In genomic region chr9:114226289-114227055, GRCh38 we compare ENCODE assay signal across 14 cellular contexts.
"Had no signal": no experiment of that assay in that cellular context is flagged by ENCODE, and none has a peak within 500 bp of the region (broad histone marks: within the 10 kb centered on the region; RNA-seq: fewer than 3 reads in every experiment).

No MANE protein-coding gene starts in this region.

- FAIRE-seq: pancreas had no signal

- H3K9me3 ChIP-seq: gastrocnemius medialis, heart right ventricle, pancreas, transverse colon had no signal

- H3K4me3 ChIP-seq: gastrocnemius medialis, heart right ventricle, pancreas, transverse colon had no signal

- H3K27me3 ChIP-seq: brain microvascular endothelial cell, gastrocnemius medialis, heart right ventricle, pancreas, transverse colon had no signal

- DNase-seq: activated CD4-positive, alpha-beta T cell treated with anti-CD3 and anti-CD28 coated beads, Interleukin-2, amount 50 U/mL, for 1 hour; activated CD8-positive, alpha-beta memory T cell treated with anti-CD3 and anti-CD28 coated beads for 24 hours; activated gamma-delta T cell treated with Interleukin-2 at 50 U/mL for 16 hours; brain microvascular endothelial cell; effector memory CD8-positive, alpha-beta T cell; gastrocnemius medialis; heart right ventricle; stimulated activated CD4-positive, alpha-beta T cell treated with anti-CD3 and anti-CD28 coated beads, Interleukin-15, amount 100 ng/mL, for 24 hours; stimulated activated CD4-positive, alpha-beta T cell treated with anti-CD3 and anti-CD28 coated beads, Interleukin-4, amount 100 ng/mL, for 4 hours; stimulated activated CD8-positive, alpha-beta memory T cell treated with anti-CD3 and anti-CD28 coated beads, Interleukin-4, amount 100 ng/mL, for 48 hours; stimulated activated naive CD8-positive, alpha-beta T cell treated with anti-CD3 and anti-CD28 coated beads, Interleukin-15, Interleukin-2, amounts not matched to agents 100 U/mL and 50 U/mL, for 24 hours; transverse colon had no signal

- H3K4me1 ChIP-seq: pancreas, transverse colon had no signal

- H3K36me3 ChIP-seq: brain microvascular endothelial cell, gastrocnemius medialis, heart right ventricle, pancreas, transverse colon had no signal

- ATAC-seq: activated CD4-positive, CD25-positive, alpha-beta regulatory T cell treated with anti-CD3 and anti-CD28 coated beads, Interleukin-2, amount 50 U/mL, for 24 hours; effector memory CD8-positive, alpha-beta T cell; gastrocnemius medialis; pancreas; stimulated activated naive CD8-positive, alpha-beta T cell treated with anti-CD3 and anti-CD28 coated beads, Interleukin-15, Interleukin-2, amounts not matched to agents 100 U/mL and 50 U/mL, for 24 hours had no signal

- H3K27ac ChIP-seq: brain microvascular endothelial cell, gastrocnemius medialis, pancreas, transverse colon had no signal
